Comparison of ENCODE assay signal across 8 cellular contexts in the genomic region with DNA sequence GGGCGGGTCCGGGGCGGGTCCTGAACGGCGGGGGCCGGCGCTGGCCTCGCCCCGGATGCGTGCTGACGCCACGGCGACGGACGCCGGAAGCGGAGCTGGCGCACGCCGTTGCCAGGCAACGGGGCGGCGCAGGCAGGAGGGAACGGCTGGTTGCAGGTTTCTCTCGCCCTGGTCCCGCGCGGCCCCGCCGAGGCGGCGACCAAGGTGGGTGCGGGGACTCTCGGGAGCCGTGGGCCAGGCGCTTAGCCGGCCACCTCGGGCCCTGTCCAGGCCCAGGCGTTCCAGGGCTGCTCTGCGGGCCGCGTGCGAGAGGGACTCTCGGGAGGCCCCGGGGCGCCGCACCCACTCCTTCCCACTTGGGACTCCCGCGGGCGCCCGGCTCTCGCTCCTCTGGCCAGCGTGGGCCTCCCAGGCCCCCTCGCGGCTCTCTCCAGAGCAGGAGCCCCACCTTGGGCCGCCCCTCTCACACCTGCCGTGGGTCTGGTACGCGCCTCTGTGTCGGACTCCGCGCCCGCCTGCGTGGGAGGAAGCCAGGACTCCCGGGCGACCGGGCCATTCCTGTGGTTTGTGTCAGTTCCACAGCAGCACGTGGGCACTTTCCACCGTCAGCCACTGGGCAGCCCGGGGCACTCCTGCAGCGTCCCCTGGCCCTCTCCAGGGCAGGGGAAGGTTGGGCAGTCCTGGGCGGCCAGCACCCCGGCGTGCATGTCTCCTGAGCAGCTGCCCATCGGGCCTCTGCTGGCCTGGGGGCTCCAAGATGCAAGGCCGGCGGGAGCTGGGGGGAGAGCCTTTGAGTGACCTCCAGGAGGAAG. TPM values are rescaled to one million over a fixed set of nuclear protein-coding genes. Genes with fewer than 3 reads are reported as not detected.
DNase-seq lines count a peak whose midpoint lies in the region; ATAC-seq and TF ChIP-seq lines count a peak whose summit lies in the region.

Gene CLBA1, plus strand, starts transcription at position 114 of the 812 bp plus-strand sequence. Its CDS starts 644 bp downstream, at position 758.

- H3K36me3 ChIP-seq in left lung = no peaks in the 10 kb centered on the region

- H3K9me3 ChIP-seq in left lung = no peaks in the 10 kb centered on the region

- H3K4me3 ChIP-seq in AG09309 (ENCODE audit: control insufficient read depth, low read depth, low read length) = peak within 1 kb of the TSS; percentile 78
- H3K4me3 ChIP-seq in left lung = peak within 1 kb of the TSS; percentile 71 to 89

- no peak for DNase-seq in AG09309 (ENCODE audit: low read depth)
- peak; percentile 92 for DNase-seq in NCI-H345 (lab: John Stamatoyannopoulos, UW)
- peak; percentile 77 for DNase-seq in activated CD4-positive, alpha-beta T cell treated with anti-CD3 and anti-CD28 coated beads for 24 hours (ENCODE audit: low read depth in 2 of 2)
- DNase-seq in dedifferentiated amniotic fluid mesenchymal stem cell (ENCODE audit: extremely low spot score) = peak; percentile 67
- peak; percentile 91 to 98 for DNase-seq in left lung
- DNase-seq in stimulated activated CD4-positive, alpha-beta T cell treated with anti-CD3 and anti-CD28 coated beads, Interleukin-2, amount 100 ng/mL, for 24 hours = peak; percentile 85 to 90

- ATAC-seq in GM18868 (IDR thresholded peaks at IDR 0.05; ENCODE audit: unreplicated experiment) = peak; percentile 95
- peak; percentile 91 for ATAC-seq in HG03108 (IDR thresholded peaks at IDR 0.05; ENCODE audit: unreplicated experiment)
- ATAC-seq in left lung = peak; percentile 97

- peaks cover 12 to 23% of the 10 kb centered on the region in 2 donors for H3K4me1 ChIP-seq in left lung

- H3K27ac ChIP-seq in left lung = peak within 1 kb of the TSS; percentile 69 to 83

- TF ChIP-seq CTCF in AG09309 (IDR thresholded peaks at IDR 0.05; ENCODE audit: control insufficient read depth, insufficient read depth, low read depth, low read length, missing control alignments) (no peak), left lung (IDR thresholded peaks at IDR 0.05) (no peak)

- H3K27me3 ChIP-seq in left lung = no peaks in the 10 kb centered on the region

- intact Hi-C loops in left lung (cut with DNase I) = no loop called here

RNA-seq across cellular contexts. Expression of gene CLBA1, which starts in this region (rescaled TPM):
- total RNA-seq in left lung = 1 to 10 TPM; 7.1 to 8.5 TPM
